1 cellular context compared by ENCODE assay signal in the genomic region with DNA sequence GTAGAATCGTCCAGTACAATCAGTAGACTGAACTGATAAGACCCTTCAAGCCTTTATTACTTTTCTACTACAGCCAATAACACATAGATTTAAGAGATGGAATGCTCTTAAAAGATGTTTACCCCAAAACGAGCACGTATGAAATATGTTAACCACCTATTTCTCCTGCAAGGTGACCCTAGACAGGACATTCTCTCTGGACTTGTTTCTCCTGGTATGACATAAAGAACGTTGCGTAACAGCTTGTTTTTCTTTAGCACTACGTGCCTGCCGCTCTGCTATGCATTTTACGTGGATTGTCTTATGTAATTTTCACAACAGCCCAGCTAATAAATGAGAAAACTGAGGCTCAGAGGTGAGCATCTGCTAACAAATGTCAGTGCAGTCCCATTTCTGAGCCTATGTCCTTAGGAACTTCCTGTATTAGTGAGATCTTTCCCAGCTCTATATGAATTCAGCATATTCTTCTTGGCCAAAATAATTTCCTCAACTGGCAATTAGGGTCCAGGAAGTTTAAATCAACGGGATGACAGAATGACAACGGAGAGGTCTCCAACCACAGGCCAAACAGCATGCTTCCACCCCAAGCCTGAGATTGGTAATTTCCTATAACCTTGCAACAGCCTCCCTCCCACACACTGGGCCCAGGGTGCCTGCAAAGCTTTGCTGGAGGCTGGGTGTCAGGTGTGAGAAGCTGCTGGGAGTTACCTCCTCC.
A peak's percentile ranks its signal among the peaks of the same experiment; 100 is the strongest.
TF ChIP-seq lines count a peak whose summit lies in the region.

No MANE protein-coding gene starts in this region.

TF ChIP-seq in HepG2, 621 proteins besides CTCF, POLR2A, EP300 and RAD21 (continued from another document and continues in another):
- TF ChIP-seq, protein P1, sequence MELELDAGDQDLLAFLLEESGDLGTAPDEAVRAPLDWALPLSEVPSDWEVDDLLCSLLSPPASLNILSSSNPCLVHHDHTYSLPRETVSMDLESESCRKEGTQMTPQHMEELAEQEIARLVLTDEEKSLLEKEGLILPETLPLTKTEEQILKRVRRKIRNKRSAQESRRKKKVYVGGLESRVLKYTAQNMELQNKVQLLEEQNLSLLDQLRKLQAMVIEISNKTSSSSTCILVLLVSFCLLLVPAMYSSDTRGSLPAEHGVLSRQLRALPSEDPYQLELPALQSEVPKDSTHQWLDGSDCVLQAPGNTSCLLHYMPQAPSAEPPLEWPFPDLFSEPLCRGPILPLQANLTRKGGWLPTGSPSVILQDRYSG (CRISPR knock-in tag; IDR thresholded peaks at IDR 0.05): no peak
- no peak for TF ChIP-seq CENPT (CRISPR knock-in tag; IDR thresholded peaks at IDR 0.05; ENCODE audit: low read depth)
- no peak for TF ChIP-seq SATB2 (CRISPR knock-in tag; IDR thresholded peaks at IDR 0.05)
- no peak for TF ChIP-seq GPN1 (CRISPR knock-in tag; IDR thresholded peaks at IDR 0.05; ENCODE audit: borderline replicate concordance)
- TF ChIP-seq JUNB (CRISPR knock-in tag; IDR thresholded peaks at IDR 0.05; ENCODE audit: borderline replicate concordance): no peak
- TF ChIP-seq NFYC (CRISPR knock-in tag; IDR thresholded peaks at IDR 0.05): no peak
- no peak for TF ChIP-seq ZNF451 (CRISPR knock-in tag; IDR thresholded peaks at IDR 0.05)
- TF ChIP-seq ZNF572 (CRISPR knock-in tag; IDR thresholded peaks at IDR 0.05): no peak; the same call in 1 of the 2 replicates
- no peak for TF ChIP-seq SMARCE1 (IDR thresholded peaks at IDR 0.05; ENCODE audit: borderline replicate concordance)
- no peak for TF ChIP-seq MBD4 (IDR thresholded peaks at IDR 0.05; ENCODE audit: borderline replicate concordance, low read length)
- TF ChIP-seq DDIT3 (CRISPR knock-in tag; IDR thresholded peaks at IDR 0.05): no peak
- TF ChIP-seq ARNTL (CRISPR knock-in tag; IDR thresholded peaks at IDR 0.05): no peak; the same call in none of the 2 replicates
- peak; percentile 62 for TF ChIP-seq NR2F6 (IDR thresholded peaks at IDR 0.05)
- peak; percentile 80 for TF ChIP-seq NR2F6 (CRISPR knock-in tag; IDR thresholded peaks at IDR 0.05)
- TF ChIP-seq EED (CRISPR knock-in tag; IDR thresholded peaks at IDR 0.05): no peak
- peak; percentile 79; the same call in 1 of the 2 replicates for TF ChIP-seq ZSCAN31 (CRISPR knock-in tag; IDR thresholded peaks at IDR 0.05; ENCODE audit: low read depth)
- no peak for TF ChIP-seq DR1 (CRISPR knock-in tag; IDR thresholded peaks at IDR 0.05)
- TF ChIP-seq, protein P2, sequence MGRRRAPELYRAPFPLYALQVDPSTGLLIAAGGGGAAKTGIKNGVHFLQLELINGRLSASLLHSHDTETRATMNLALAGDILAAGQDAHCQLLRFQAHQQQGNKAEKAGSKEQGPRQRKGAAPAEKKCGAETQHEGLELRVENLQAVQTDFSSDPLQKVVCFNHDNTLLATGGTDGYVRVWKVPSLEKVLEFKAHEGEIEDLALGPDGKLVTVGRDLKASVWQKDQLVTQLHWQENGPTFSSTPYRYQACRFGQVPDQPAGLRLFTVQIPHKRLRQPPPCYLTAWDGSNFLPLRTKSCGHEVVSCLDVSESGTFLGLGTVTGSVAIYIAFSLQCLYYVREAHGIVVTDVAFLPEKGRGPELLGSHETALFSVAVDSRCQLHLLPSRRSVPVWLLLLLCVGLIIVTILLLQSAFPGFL (CRISPR knock-in tag; IDR thresholded peaks at IDR 0.05): no peak
- no peak for TF ChIP-seq THYN1 (CRISPR knock-in tag; IDR thresholded peaks at IDR 0.05; ENCODE audit: borderline replicate concordance, low read depth)
- TF ChIP-seq KDM4B (CRISPR knock-in tag; IDR thresholded peaks at IDR 0.05): no peak
- TF ChIP-seq, protein P3, sequence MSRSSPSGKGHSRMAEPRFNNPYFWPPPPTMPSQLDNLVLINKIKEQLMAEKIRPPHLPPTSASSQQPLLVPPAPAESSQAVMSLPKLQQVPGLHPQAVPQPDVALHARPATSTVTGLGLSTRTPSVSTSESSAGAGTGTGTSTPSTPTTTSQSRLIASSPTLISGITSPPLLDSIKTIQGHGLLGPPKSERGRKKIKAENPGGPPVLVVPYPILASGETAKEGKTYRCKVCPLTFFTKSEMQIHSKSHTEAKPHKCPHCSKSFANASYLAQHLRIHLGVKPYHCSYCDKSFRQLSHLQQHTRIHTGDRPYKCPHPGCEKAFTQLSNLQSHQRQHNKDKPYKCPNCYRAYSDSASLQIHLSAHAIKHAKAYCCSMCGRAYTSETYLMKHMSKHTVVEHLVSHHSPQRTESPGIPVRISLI (CRISPR knock-in tag; IDR thresholded peaks at IDR 0.05; ENCODE audit: borderline replicate concordance): peak; percentile 34; the same call in 1 of the 2 replicates
- no peak; the same call in 1 of the 2 replicates for TF ChIP-seq ZKSCAN8 (CRISPR knock-in tag; IDR thresholded peaks at IDR 0.05; ENCODE audit: borderline replicate concordance)
- no peak for TF ChIP-seq KLF13 (CRISPR knock-in tag; IDR thresholded peaks at IDR 0.05)
- 0 out of 2 replicates have a peak, but pooled peaks have one; percentile 54 for TF ChIP-seq ZNF710 (CRISPR knock-in tag; IDR thresholded peaks at IDR 0.05; ENCODE audit: borderline replicate concordance)
- TF ChIP-seq ZNF292 (CRISPR knock-in tag; IDR thresholded peaks at IDR 0.05; ENCODE audit: borderline replicate concordance, low read depth): no peak
- TF ChIP-seq ZNF24 (IDR thresholded peaks at IDR 0.05): no peak; the same call in 1 of the 2 replicates
- no peak for TF ChIP-seq AGO1 (IDR thresholded peaks at IDR 0.05; ENCODE audit: low read depth, low read length, poor library complexity, severe bottlenecking)
- TF ChIP-seq AHDC1 (CRISPR knock-in tag; IDR thresholded peaks at IDR 0.05; ENCODE audit: borderline replicate concordance): no peak; the same call in 1 of the 2 replicates
- TF ChIP-seq KDM3A (CRISPR knock-in tag; IDR thresholded peaks at IDR 0.05; ENCODE audit: low read depth): no peak
- peak; percentile 64; the same call in 1 of the 2 replicates for TF ChIP-seq ETV5 (CRISPR knock-in tag; IDR thresholded peaks at IDR 0.05; ENCODE audit: borderline replicate concordance)
- no peak for TF ChIP-seq ZSCAN21 (CRISPR knock-in tag; IDR thresholded peaks at IDR 0.05; ENCODE audit: borderline replicate concordance)
- no peak for TF ChIP-seq ZNF468 (CRISPR knock-in tag; IDR thresholded peaks at IDR 0.05)
- peak; percentile 59; the same call in 1 of the 2 replicates for TF ChIP-seq HMGXB3 (CRISPR knock-in tag; IDR thresholded peaks at IDR 0.05; ENCODE audit: borderline replicate concordance)
- TF ChIP-seq, protein P4, sequence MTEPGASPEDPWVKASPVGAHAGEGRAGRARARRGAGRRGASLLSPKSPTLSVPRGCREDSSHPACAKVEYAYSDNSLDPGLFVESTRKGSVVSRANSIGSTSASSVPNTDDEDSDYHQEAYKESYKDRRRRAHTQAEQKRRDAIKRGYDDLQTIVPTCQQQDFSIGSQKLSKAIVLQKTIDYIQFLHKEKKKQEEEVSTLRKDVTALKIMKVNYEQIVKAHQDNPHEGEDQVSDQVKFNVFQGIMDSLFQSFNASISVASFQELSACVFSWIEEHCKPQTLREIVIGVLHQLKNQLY (CRISPR knock-in tag; IDR thresholded peaks at IDR 0.05): peak; percentile 83
- TF ChIP-seq, protein P5, sequence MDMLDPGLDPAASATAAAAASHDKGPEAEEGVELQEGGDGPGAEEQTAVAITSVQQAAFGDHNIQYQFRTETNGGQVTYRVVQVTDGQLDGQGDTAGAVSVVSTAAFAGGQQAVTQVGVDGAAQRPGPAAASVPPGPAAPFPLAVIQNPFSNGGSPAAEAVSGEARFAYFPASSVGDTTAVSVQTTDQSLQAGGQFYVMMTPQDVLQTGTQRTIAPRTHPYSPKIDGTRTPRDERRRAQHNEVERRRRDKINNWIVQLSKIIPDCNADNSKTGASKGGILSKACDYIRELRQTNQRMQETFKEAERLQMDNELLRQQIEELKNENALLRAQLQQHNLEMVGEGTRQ (IDR thresholded peaks at IDR 0.05; ENCODE audit: low read depth, low read length): no peak
- TF ChIP-seq, protein P5 (CRISPR knock-in tag; IDR thresholded peaks at IDR 0.05; ENCODE audit: borderline replicate concordance): no peak
- no peak for TF ChIP-seq ZNF782 (CRISPR knock-in tag; IDR thresholded peaks at IDR 0.05; ENCODE audit: borderline replicate concordance)
- TF ChIP-seq SPEN (CRISPR knock-in tag; IDR thresholded peaks at IDR 0.05; ENCODE audit: low read depth): no peak; the same call in 1 of the 2 replicates
- TF ChIP-seq ZSCAN30 (CRISPR knock-in tag; IDR thresholded peaks at IDR 0.05): no peak
- TF ChIP-seq PCBP2 (optimal IDR thresholded peaks at IDR 0.05; ENCODE audit: low read depth, low read length, poor library complexity, severe bottlenecking): no peak
- no peak for TF ChIP-seq ZNF660 (CRISPR knock-in tag; IDR thresholded peaks at IDR 0.05; ENCODE audit: borderline replicate concordance, low read depth)
